Comparison of ENCODE assay signal across 1 cellular context in the genomic region with DNA sequence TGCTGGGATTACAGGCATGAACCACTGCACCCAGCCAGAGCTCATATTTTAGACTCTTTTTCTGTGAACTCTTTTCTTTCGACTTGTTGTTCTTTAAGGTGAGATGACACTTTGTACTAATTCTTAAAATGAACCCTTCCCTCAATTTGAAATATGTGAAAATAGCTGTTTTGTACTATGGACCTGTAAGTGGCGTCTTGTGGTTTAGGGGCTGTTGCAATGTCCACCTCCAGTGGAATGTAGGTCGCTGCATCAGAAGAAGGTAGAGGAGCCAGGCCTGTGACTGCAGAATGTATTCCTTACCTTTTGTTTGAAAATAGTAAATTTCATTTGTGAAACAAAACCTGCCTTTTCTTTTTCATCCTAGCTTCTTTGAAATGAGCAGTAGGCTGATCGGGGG.
TF ChIP-seq lines count a peak whose summit lies in the region.

No MANE protein-coding gene starts in this region.

TF ChIP-seq in HepG2, 621 proteins besides CTCF, POLR2A, EP300 and RAD21 (continued from another document and continues in another):
- TF ChIP-seq ZNF34 (CRISPR knock-in tag; IDR thresholded peaks at IDR 0.05; ENCODE audit: borderline replicate concordance) (no peak), ZNF563 (CRISPR knock-in tag; IDR thresholded peaks at IDR 0.05) (no peak), JARID2 (CRISPR knock-in tag; IDR thresholded peaks at IDR 0.05; ENCODE audit: insufficient replicate concordance) (no peak), CEBPB (IDR thresholded peaks at IDR 0.05; ENCODE audit: borderline replicate concordance, low read depth, low read length) (peak; percentile 22; the same call in 1 of the 2 replicates), YEATS4 (CRISPR knock-in tag; IDR thresholded peaks at IDR 0.05; ENCODE audit: borderline replicate concordance) (no peak), HMGA1 (CRISPR knock-in tag; conservative IDR thresholded peaks at IDR 0.05) (no peak), FOXM1 (CRISPR knock-in tag; IDR thresholded peaks at IDR 0.05) (no peak), RBM22 (optimal IDR thresholded peaks at IDR 0.05; ENCODE audit: low read length) (peak; percentile 85), NFE2L1 (CRISPR knock-in tag; IDR thresholded peaks at IDR 0.05; ENCODE audit: borderline replicate concordance) (no peak), ZBTB7B (CRISPR knock-in tag; IDR thresholded peaks at IDR 0.05) (no peak), SOX13 (IDR thresholded peaks at IDR 0.05) (no peak), SOX13 (CRISPR knock-in tag; conservative IDR thresholded peaks at IDR 0.05 in 1 of 2, IDR thresholded peaks at IDR 0.05 in 1 of 2) (0 out of 4 replicates have a peak, but pooled peaks of 1 of the 2 experiments have one; percentile 14), ARNT (IDR thresholded peaks at IDR 0.05) (no peak), ZNF530 (CRISPR knock-in tag; IDR thresholded peaks at IDR 0.05; ENCODE audit: low read depth) (no peak), CBX2 (IDR thresholded peaks at IDR 0.05; ENCODE audit: low read depth, low read length) (no peak), CBX2 (CRISPR knock-in tag; IDR thresholded peaks at IDR 0.05; ENCODE audit: low read depth) (no peak), STAT5B (CRISPR knock-in tag; IDR thresholded peaks at IDR 0.05) (no peak), POLR2AphosphoS2 (IDR thresholded peaks at IDR 0.05; ENCODE audit: low read depth, low read length) (peak; percentile 18; the same call in 1 of the 2 replicates), TP53 (CRISPR knock-in tag; conservative IDR thresholded peaks at IDR 0.05) (no peak), ATRX (CRISPR knock-in tag; IDR thresholded peaks at IDR 0.05; ENCODE audit: borderline replicate concordance) (no peak), TEAD3 (CRISPR knock-in tag; optimal IDR thresholded peaks at IDR 0.05; ENCODE audit: borderline replicate concordance) (peak; percentile 42), ZNF879 (CRISPR knock-in tag; IDR thresholded peaks at IDR 0.05) (no peak), ZNF564 (CRISPR knock-in tag; IDR thresholded peaks at IDR 0.05) (no peak), ZSCAN12 (CRISPR knock-in tag; IDR thresholded peaks at IDR 0.05) (no peak)
- TF ChIP-seq, protein P1, sequence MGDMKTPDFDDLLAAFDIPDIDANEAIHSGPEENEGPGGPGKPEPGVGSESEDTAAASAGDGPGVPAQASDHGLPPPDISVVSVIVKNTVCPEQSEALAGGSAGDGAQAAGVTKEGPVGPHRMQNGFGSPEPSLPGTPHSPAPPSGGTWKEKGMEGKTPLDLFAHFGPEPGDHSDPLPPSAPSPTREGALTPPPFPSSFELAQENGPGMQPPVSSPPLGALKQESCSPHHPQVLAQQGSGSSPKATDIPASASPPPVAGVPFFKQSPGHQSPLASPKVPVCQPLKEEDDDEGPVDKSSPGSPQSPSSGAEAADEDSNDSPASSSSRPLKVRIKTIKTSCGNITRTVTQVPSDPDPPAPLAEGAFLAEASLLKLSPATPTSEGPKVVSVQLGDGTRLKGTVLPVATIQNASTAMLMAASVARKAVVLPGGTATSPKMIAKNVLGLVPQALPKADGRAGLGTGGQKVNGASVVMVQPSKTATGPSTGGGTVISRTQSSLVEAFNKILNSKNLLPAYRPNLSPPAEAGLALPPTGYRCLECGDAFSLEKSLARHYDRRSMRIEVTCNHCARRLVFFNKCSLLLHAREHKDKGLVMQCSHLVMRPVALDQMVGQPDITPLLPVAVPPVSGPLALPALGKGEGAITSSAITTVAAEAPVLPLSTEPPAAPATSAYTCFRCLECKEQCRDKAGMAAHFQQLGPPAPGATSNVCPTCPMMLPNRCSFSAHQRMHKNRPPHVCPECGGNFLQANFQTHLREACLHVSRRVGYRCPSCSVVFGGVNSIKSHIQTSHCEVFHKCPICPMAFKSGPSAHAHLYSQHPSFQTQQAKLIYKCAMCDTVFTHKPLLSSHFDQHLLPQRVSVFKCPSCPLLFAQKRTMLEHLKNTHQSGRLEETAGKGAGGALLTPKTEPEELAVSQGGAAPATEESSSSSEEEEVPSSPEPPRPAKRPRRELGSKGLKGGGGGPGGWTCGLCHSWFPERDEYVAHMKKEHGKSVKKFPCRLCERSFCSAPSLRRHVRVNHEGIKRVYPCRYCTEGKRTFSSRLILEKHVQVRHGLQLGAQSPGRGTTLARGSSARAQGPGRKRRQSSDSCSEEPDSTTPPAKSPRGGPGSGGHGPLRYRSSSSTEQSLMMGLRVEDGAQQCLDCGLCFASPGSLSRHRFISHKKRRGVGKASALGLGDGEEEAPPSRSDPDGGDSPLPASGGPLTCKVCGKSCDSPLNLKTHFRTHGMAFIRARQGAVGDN (CRISPR knock-in tag; IDR thresholded peaks at IDR 0.05), result no peak
- TF ChIP-seq, protein P2, sequence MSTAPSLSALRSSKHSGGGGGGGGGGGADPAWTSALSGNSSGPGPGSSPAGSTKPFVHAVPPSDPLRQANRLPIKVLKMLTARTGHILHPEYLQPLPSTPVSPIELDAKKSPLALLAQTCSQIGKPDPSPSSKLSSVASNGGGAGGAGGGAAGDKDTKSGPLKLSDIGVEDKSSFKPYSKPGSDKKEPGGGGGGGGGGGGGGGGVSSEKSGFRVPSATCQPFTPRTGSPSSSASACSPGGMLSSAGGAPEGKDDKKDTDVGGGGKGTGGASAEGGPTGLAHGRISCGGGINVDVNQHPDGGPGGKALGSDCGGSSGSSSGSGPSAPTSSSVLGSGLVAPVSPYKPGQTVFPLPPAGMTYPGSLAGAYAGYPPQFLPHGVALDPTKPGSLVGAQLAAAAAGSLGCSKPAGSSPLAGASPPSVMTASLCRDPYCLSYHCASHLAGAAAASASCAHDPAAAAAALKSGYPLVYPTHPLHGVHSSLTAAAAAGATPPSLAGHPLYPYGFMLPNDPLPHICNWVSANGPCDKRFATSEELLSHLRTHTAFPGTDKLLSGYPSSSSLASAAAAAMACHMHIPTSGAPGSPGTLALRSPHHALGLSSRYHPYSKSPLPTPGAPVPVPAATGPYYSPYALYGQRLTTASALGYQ (CRISPR knock-in tag; IDR thresholded peaks at IDR 0.05), result no peak
- TF ChIP-seq, protein P3, sequence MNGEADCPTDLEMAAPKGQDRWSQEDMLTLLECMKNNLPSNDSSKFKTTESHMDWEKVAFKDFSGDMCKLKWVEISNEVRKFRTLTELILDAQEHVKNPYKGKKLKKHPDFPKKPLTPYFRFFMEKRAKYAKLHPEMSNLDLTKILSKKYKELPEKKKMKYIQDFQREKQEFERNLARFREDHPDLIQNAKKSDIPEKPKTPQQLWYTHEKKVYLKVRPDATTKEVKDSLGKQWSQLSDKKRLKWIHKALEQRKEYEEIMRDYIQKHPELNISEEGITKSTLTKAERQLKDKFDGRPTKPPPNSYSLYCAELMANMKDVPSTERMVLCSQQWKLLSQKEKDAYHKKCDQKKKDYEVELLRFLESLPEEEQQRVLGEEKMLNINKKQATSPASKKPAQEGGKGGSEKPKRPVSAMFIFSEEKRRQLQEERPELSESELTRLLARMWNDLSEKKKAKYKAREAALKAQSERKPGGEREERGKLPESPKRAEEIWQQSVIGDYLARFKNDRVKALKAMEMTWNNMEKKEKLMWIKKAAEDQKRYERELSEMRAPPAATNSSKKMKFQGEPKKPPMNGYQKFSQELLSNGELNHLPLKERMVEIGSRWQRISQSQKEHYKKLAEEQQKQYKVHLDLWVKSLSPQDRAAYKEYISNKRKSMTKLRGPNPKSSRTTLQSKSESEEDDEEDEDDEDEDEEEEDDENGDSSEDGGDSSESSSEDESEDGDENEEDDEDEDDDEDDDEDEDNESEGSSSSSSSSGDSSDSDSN (CRISPR knock-in tag; IDR thresholded peaks at IDR 0.05), result no peak
- TF ChIP-seq, protein P4, sequence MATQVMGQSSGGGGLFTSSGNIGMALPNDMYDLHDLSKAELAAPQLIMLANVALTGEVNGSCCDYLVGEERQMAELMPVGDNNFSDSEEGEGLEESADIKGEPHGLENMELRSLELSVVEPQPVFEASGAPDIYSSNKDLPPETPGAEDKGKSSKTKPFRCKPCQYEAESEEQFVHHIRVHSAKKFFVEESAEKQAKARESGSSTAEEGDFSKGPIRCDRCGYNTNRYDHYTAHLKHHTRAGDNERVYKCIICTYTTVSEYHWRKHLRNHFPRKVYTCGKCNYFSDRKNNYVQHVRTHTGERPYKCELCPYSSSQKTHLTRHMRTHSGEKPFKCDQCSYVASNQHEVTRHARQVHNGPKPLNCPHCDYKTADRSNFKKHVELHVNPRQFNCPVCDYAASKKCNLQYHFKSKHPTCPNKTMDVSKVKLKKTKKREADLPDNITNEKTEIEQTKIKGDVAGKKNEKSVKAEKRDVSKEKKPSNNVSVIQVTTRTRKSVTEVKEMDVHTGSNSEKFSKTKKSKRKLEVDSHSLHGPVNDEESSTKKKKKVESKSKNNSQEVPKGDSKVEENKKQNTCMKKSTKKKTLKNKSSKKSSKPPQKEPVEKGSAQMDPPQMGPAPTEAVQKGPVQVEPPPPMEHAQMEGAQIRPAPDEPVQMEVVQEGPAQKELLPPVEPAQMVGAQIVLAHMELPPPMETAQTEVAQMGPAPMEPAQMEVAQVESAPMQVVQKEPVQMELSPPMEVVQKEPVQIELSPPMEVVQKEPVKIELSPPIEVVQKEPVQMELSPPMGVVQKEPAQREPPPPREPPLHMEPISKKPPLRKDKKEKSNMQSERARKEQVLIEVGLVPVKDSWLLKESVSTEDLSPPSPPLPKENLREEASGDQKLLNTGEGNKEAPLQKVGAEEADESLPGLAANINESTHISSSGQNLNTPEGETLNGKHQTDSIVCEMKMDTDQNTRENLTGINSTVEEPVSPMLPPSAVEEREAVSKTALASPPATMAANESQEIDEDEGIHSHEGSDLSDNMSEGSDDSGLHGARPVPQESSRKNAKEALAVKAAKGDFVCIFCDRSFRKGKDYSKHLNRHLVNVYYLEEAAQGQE (IDR thresholded peaks at IDR 0.05; ENCODE audit: borderline replicate concordance in 1 of 2, low read depth in 1 of 2, low read length in 2 of 2), result no peak
- TF ChIP-seq, protein P5, sequence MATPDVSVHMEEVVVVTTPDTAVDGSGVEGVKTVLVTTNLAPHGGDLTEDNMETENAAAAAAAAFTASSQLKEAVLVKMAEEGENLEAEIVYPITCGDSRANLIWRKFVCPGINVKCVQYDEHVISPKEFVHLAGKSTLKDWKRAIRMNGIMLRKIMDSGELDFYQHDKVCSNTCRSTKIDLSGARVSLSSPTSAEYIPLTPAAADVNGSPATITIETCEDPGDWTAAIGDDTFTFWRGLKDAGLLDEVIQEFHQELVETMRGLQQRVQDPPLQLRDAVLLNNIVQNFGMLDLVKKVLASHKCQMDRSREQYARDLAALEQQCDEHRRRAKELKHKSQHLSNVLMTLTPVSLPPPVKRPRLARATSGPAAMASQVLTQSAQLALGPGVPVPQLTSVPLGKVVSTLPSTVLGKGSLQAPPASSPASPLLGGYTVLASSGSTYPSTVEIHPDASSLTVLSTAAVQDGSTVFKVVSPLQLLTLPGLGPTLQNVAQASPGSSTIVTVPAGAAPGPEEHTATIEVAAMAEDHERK (CRISPR knock-in tag; IDR thresholded peaks at IDR 0.05; ENCODE audit: low read depth), result no peak
- TF ChIP-seq, protein P6, sequence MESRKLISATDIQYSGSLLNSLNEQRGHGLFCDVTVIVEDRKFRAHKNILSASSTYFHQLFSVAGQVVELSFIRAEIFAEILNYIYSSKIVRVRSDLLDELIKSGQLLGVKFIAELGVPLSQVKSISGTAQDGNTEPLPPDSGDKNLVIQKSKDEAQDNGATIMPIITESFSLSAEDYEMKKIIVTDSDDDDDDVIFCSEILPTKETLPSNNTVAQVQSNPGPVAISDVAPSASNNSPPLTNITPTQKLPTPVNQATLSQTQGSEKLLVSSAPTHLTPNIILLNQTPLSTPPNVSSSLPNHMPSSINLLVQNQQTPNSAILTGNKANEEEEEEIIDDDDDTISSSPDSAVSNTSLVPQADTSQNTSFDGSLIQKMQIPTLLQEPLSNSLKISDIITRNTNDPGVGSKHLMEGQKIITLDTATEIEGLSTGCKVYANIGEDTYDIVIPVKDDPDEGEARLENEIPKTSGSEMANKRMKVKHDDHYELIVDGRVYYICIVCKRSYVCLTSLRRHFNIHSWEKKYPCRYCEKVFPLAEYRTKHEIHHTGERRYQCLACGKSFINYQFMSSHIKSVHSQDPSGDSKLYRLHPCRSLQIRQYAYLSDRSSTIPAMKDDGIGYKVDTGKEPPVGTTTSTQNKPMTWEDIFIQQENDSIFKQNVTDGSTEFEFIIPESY (CRISPR knock-in tag; IDR thresholded peaks at IDR 0.05), result 0 out of 2 replicates have a peak, but pooled peaks have one; percentile 2
- TF ChIP-seq, protein P7, sequence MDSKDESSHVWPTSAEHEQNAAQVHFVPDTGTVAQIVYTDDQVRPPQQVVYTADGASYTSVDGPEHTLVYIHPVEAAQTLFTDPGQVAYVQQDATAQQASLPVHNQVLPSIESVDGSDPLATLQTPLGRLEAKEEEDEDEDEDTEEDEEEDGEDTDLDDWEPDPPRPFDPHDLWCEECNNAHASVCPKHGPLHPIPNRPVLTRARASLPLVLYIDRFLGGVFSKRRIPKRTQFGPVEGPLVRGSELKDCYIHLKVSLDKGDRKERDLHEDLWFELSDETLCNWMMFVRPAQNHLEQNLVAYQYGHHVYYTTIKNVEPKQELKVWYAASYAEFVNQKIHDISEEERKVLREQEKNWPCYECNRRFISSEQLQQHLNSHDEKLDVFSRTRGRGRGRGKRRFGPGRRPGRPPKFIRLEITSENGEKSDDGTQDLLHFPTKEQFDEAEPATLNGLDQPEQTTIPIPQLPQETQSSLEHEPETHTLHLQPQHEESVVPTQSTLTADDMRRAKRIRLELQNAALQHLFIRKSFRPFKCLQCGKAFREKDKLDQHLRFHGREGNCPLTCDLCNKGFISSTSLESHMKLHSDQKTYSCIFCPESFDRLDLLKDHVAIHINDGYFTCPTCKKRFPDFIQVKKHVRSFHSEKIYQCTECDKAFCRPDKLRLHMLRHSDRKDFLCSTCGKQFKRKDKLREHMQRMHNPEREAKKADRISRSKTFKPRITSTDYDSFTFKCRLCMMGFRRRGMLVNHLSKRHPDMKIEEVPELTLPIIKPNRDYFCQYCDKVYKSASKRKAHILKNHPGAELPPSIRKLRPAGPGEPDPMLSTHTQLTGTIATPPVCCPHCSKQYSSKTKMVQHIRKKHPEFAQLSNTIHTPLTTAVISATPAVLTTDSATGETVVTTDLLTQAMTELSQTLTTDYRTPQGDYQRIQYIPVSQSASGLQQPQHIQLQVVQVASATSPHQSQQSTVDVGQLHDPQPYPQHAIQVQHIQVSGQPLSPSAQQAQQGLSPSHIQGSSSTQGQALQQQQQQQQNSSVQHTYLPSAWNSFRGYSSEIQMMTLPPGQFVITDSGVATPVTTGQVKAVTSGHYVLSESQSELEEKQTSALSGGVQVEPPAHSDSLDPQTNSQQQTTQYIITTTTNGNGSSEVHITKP (CRISPR knock-in tag; IDR thresholded peaks at IDR 0.05; ENCODE audit: low read depth), result no peak
- TF ChIP-seq, protein P8, sequence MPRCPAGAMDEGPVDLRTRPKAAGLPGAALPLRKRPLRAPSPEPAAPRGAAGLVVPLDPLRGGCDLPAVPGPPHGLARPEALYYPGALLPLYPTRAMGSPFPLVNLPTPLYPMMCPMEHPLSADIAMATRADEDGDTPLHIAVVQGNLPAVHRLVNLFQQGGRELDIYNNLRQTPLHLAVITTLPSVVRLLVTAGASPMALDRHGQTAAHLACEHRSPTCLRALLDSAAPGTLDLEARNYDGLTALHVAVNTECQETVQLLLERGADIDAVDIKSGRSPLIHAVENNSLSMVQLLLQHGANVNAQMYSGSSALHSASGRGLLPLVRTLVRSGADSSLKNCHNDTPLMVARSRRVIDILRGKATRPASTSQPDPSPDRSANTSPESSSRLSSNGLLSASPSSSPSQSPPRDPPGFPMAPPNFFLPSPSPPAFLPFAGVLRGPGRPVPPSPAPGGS (CRISPR knock-in tag; IDR thresholded peaks at IDR 0.05), result no peak
- TF ChIP-seq, protein P9, sequence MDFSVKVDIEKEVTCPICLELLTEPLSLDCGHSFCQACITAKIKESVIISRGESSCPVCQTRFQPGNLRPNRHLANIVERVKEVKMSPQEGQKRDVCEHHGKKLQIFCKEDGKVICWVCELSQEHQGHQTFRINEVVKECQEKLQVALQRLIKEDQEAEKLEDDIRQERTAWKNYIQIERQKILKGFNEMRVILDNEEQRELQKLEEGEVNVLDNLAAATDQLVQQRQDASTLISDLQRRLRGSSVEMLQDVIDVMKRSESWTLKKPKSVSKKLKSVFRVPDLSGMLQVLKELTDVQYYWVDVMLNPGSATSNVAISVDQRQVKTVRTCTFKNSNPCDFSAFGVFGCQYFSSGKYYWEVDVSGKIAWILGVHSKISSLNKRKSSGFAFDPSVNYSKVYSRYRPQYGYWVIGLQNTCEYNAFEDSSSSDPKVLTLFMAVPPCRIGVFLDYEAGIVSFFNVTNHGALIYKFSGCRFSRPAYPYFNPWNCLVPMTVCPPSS (IDR thresholded peaks at IDR 0.05), result no peak
